ENCODE assay signal across 9 cellular contexts in genomic region chr12:67442347-67442841, GRCh38.
DNase-seq lines count a peak whose midpoint lies in the region; ATAC-seq and TF ChIP-seq lines count a peak whose summit lies in the region.
"Had no signal": no experiment of that assay in that cellular context is flagged by ENCODE, and none has a peak within 500 bp of the region (broad histone marks: within the 10 kb centered on the region; RNA-seq: fewer than 3 reads in every experiment).

No MANE protein-coding gene starts in this region.

- H3K27ac Mint-ChIP-seq in activated CD8-positive, alpha-beta T cell treated with anti-CD3 and anti-CD28 coated beads, Interleukin-2, amount 10 ng/mL, durations not matched to agents 7 days and 5 days = no peak overlapping the region

- H3K4me3 ChIP-seq in HEK293 (ENCODE audit: low read depth, low read length) (no peak overlapping the region), endocrine pancreas (ENCODE audit: control insufficient read depth, insufficient read depth, low read length) (peak overlapping the region; percentile 32), rectal smooth muscle tissue (ENCODE audit: low read length) (peak overlapping the region; percentile 40), neuronal stem cell (ENCODE audit: low read length in 2 of 2) (no peak overlapping the region), foreskin fibroblast (ENCODE audit: low read depth in 1 of 2, low read length in 2 of 2) (no peak overlapping the region)

- CTCF ChIA-PET in HEK293 (lab: Yijun Ruan, JAX) = interaction anchor here (0.6 to 3.0 kb wide), 13 partner anchors 24 to 506 kb away, joined by 3 to 22 read pairs (median 4); no protein-coding TSS in a partner anchor
- CTCF ChIA-PET in activated CD8-positive, alpha-beta T cell treated with anti-CD3 and anti-CD28 coated beads, Interleukin-2, amount 10 ng/mL, durations not matched to agents 7 days and 5 days (lab: Charles Lee) = interaction anchor here (0.7 to 2.6 kb wide), 7 partner anchors 9 to 283 kb away, joined by 3 to 9 read pairs (median 4); no protein-coding TSS in a partner anchor

- H3K4me1 Mint-ChIP-seq in activated CD8-positive, alpha-beta T cell treated with anti-CD3 and anti-CD28 coated beads, Interleukin-2, amount 10 ng/mL, durations not matched to agents 7 days and 5 days (ENCODE audit: low read depth) = peaks cover 14% of the 10 kb centered on the region

- POLR2A ChIA-PET in HEK293 (lab: Yijun Ruan, JAX) = interaction anchor here (1.0 kb wide), 1 partner anchor 206 kb away, joined by 3 read pairs; the partner anchor contains the start of gene DYRK2
- POLR2A ChIA-PET in activated CD8-positive, alpha-beta T cell treated with anti-CD3 and anti-CD28 coated beads, Interleukin-2, amount 10 ng/mL, durations not matched to agents 7 days and 5 days (lab: Charles Lee) = no interaction called here

- no peaks in the 10 kb centered on the region for H3K9me3 Mint-ChIP-seq in activated CD8-positive, alpha-beta T cell treated with anti-CD3 and anti-CD28 coated beads, Interleukin-2, amount 10 ng/mL, durations not matched to agents 7 days and 5 days (ENCODE audit: insufficient read depth)

- no peak overlapping the region for H4K91ac ChIP-seq in neuronal stem cell (ENCODE audit: low read depth, low read length, poor library complexity)

- H3K79me1 ChIP-seq in neuronal stem cell (ENCODE audit: low read depth, low read length) = no peaks in the 10 kb centered on the region

- H3K27ac ChIP-seq in HEK293 (ENCODE audit: extremely low read depth, low read depth, low read length) (peak overlapping the region; percentile 43; the same call in 1 of the 2 replicates), rectal smooth muscle tissue (ENCODE audit: low read depth, low read length) (no peak overlapping the region), neuronal stem cell (replicated peaks; ENCODE audit: low read length) (no peak overlapping the region)

- H3K9me3 ChIP-seq in HEK293 (ENCODE audit: control insufficient read depth, insufficient read depth, low read depth, low read length) = no peaks in the 10 kb centered on the region
- H3K9me3 ChIP-seq in endocrine pancreas (ENCODE audit: control insufficient read depth, low read length) = no peaks in the 10 kb centered on the region
- no peaks in the 10 kb centered on the region for H3K9me3 ChIP-seq in neuronal stem cell (replicated peaks in 1 of 2; ENCODE audit: control insufficient read depth in 2 of 2, insufficient read depth in 1 of 2, low read depth in 1 of 2, low read length in 2 of 2)

- peaks cover 5% of the 10 kb centered on the region for H3K4me1 ChIP-seq in HEK293 (ENCODE audit: control insufficient read depth, insufficient read depth, low read length)
- H3K4me1 ChIP-seq in endocrine pancreas (ENCODE audit: control insufficient read depth, insufficient read depth, low read length) = peaks cover 6% of the 10 kb centered on the region
- H3K4me1 ChIP-seq in rectal smooth muscle tissue (ENCODE audit: control insufficient read depth, insufficient read depth, low read length) = no peaks in the 10 kb centered on the region
- H3K4me1 ChIP-seq in neuronal stem cell (ENCODE audit: control insufficient read depth in 2 of 2, insufficient read depth in 1 of 2, low read depth in 1 of 2, low read length in 2 of 2) = peaks cover 0 to 1% of the 10 kb centered on the region in 2 donors

- no peak overlapping the region for H4K8ac ChIP-seq in neuronal stem cell (ENCODE audit: low read depth, low read length)

- H3K14ac ChIP-seq in neuronal stem cell (ENCODE audit: low read length) = no peak overlapping the region

- H3K4me2 ChIP-seq in neuronal stem cell (ENCODE audit: insufficient read depth, low read length, poor library complexity, severe bottlenecking) = no peak overlapping the region

- no peak overlapping the region for H3K4me3 Mint-ChIP-seq in activated CD8-positive, alpha-beta T cell treated with anti-CD3 and anti-CD28 coated beads, Interleukin-2, amount 10 ng/mL, durations not matched to agents 7 days and 5 days
- H3K4me3 Mint-ChIP-seq: activated naive CD4-positive, alpha-beta T cell treated with anti-CD3 and anti-CD28 coated beads, Interleukin-2, amount 10 ng/mL, durations not matched to agents 7 days and 5 days had no signal

- no peak overlapping the region for H2BK12ac ChIP-seq in neuronal stem cell (ENCODE audit: low read length)

- peak overlapping the region; percentile 1 for H3K9ac ChIP-seq in endocrine pancreas (ENCODE audit: control insufficient read depth, insufficient read depth, low read length)
- H3K9ac ChIP-seq in rectal smooth muscle tissue (ENCODE audit: low read length) = no peak overlapping the region
- H3K9ac ChIP-seq in neuronal stem cell (ENCODE audit: low read depth, low read length, poor library complexity) = no peak overlapping the region

- H2BK120ac ChIP-seq in neuronal stem cell (ENCODE audit: low read depth, low read length) = no peak overlapping the region

- TF ChIP-seq CTCF in HEK293 (tag by site-specific recombination; IDR thresholded peaks at IDR 0.05) (no peak), foreskin fibroblast (IDR thresholded peaks at IDR 0.05; ENCODE audit: low read depth, low read length) (no peak)

- no peaks in the 10 kb centered on the region for H3K36me3 ChIP-seq in HEK293 (ENCODE audit: control insufficient read depth in 2 of 2, insufficient read depth in 1 of 2, low read length in 2 of 2)
- no peaks in the 10 kb centered on the region for H3K36me3 ChIP-seq in endocrine pancreas (ENCODE audit: control insufficient read depth, insufficient read depth, low read length)
- no peaks in the 10 kb centered on the region for H3K36me3 ChIP-seq in rectal smooth muscle tissue (ENCODE audit: control insufficient read depth, insufficient read depth, low read length)
- no peaks in the 10 kb centered on the region for H3K36me3 ChIP-seq in neuronal stem cell (replicated peaks in 1 of 2; ENCODE audit: control insufficient read depth in 2 of 2, insufficient read depth in 2 of 2, low read length in 2 of 2)

- no peak overlapping the region for H3K4ac ChIP-seq in neuronal stem cell (ENCODE audit: low read length)

- peak; percentile 34 for DNase-seq in NCI-H510A (lab: John Stamatoyannopoulos, UW)
- no peak for DNase-seq in activated CD8-positive, alpha-beta T cell treated with anti-CD3 and anti-CD28 coated beads, Interleukin-2, amount 10 ng/mL, durations not matched to agents 7 days and 5 days
- no peak for DNase-seq in activated T-cell treated with anti-CD3 and anti-CD28 coated beads, Interleukin-2, amount 50 U/mL, for 48 hours
- no peak for DNase-seq in neuronal stem cell (ENCODE audit: low spot score)
- DNase-seq in foreskin fibroblast = no peak

- H2BK5ac ChIP-seq in neuronal stem cell (ENCODE audit: low read length) = no peak overlapping the region

- no peak overlapping the region for H3K18ac ChIP-seq in neuronal stem cell (ENCODE audit: low read length)

- no peak overlapping the region for H2AFZ ChIP-seq in neuronal stem cell (ENCODE audit: low read length)

- H3K27me3 ChIP-seq in endocrine pancreas (ENCODE audit: control insufficient read depth, insufficient read depth, low read length) (no peaks in the 10 kb centered on the region), rectal smooth muscle tissue (ENCODE audit: control insufficient read depth, insufficient read depth, low read length) (no peaks in the 10 kb centered on the region), neuronal stem cell (ENCODE audit: control insufficient read depth in 3 of 3, insufficient read depth in 3 of 3, low read depth in 1 of 3, low read length in 3 of 3) (no peaks in the 10 kb centered on the region)

- ATAC-seq in activated CD8-positive, alpha-beta T cell treated with anti-CD3 and anti-CD28 coated beads, Interleukin-2, amount 10 ng/mL, durations not matched to agents 7 days and 5 days = no peak

- H3K27me3 Mint-ChIP-seq in activated CD8-positive, alpha-beta T cell treated with anti-CD3 and anti-CD28 coated beads, Interleukin-2, amount 10 ng/mL, durations not matched to agents 7 days and 5 days (ENCODE audit: low read depth) = no peaks in the 10 kb centered on the region

- no peak overlapping the region for H3K23ac ChIP-seq in neuronal stem cell (ENCODE audit: low read depth, low read length, poor library complexity)

- WGBS in neuronal stem cell (ENCODE audit: extremely low coverage in 2 of 2, insufficient read length in 2 of 2, insufficient replicate concordance in 1 of 2), 2 donors = no CpG with 5 or more reads among the region's 11 CpGs

- H2BK15ac ChIP-seq in neuronal stem cell (ENCODE audit: low read length) = no peak overlapping the region

- H3K36me3 Mint-ChIP-seq in activated CD8-positive, alpha-beta T cell treated with anti-CD3 and anti-CD28 coated beads, Interleukin-2, amount 10 ng/mL, durations not matched to agents 7 days and 5 days (ENCODE audit: low read depth) = no peaks in the 10 kb centered on the region

- H2AK5ac ChIP-seq in neuronal stem cell (ENCODE audit: low read depth, low read length) = no peak overlapping the region

TF ChIP-seq in HEK293, 187 proteins besides CTCF, POLR2A, EP300 and RAD21 (continues in another document):
- TF ChIP-seq ZNF335 (tag by site-specific recombination; conservative IDR thresholded peaks at IDR 0.05) = peak; percentile 37
- TF ChIP-seq MYNN (tag by site-specific recombination; IDR thresholded peaks at IDR 0.05; ENCODE audit: borderline replicate concordance) = no peak
- TF ChIP-seq, protein P1, sequence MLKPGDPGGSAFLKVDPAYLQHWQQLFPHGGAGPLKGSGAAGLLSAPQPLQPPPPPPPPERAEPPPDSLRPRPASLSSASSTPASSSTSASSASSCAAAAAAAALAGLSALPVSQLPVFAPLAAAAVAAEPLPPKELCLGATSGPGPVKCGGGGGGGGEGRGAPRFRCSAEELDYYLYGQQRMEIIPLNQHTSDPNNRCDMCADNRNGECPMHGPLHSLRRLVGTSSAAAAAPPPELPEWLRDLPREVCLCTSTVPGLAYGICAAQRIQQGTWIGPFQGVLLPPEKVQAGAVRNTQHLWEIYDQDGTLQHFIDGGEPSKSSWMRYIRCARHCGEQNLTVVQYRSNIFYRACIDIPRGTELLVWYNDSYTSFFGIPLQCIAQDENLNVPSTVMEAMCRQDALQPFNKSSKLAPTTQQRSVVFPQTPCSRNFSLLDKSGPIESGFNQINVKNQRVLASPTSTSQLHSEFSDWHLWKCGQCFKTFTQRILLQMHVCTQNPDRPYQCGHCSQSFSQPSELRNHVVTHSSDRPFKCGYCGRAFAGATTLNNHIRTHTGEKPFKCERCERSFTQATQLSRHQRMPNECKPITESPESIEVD (tag by site-specific recombination; IDR thresholded peaks at IDR 0.05) = no peak
- no peak for TF ChIP-seq ZNF214 (tag by site-specific recombination; IDR thresholded peaks at IDR 0.05; ENCODE audit: borderline replicate concordance)
- no peak for TF ChIP-seq ZNF76 (tag by site-specific recombination; IDR thresholded peaks at IDR 0.05; ENCODE audit: borderline replicate concordance, low read depth)
- no peak for TF ChIP-seq ZNF621 (tag by site-specific recombination; IDR thresholded peaks at IDR 0.05)
- TF ChIP-seq ZNF155 (tag by site-specific recombination; IDR thresholded peaks at IDR 0.05) = no peak

Comparison
In these comparisons a context has a peak if more than half of its experiments do, and no peak if none do; other contexts are left out.
1. H3K4me3 ChIP-seq: peak in endocrine pancreas (single experiment) and rectal smooth muscle tissue (single experiment); none in HEK293 (single experiment), neuronal stem cell (0 of 2) and foreskin fibroblast (0 of 2).